In the genomic region with DNA sequence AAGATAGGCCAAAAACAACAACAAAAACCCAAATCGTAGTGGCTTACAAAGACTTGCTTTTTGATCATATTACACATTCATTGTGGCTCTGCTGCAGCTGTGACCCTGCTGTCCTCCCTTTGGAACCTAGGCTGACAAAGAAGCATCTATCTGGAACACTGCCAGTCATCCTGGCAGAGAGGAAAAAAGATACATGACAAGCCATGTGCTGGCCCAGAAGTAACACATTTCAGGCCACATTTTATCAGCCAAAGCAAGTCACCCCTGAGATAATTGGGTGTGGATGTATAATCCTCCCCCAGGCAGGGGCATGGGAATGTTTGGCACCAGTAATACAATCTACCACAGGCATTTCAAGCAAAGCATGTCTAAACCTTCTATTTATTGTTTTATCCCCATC, we compare ENCODE assay signal across 17 cellular contexts. TPM values are rescaled to one million over a fixed set of nuclear protein-coding genes. Genes with fewer than 3 reads are reported as not detected.
DNase-seq lines count a peak whose midpoint lies in the region; ATAC-seq and TF ChIP-seq lines count a peak whose summit lies in the region.
"Had no signal": no experiment of that assay in that cellular context is flagged by ENCODE, and none has a peak within 500 bp of the region (broad histone marks: within the 10 kb centered on the region; RNA-seq: fewer than 3 reads in every experiment).

No MANE protein-coding gene starts in this region.

- H2AFZ ChIP-seq in SK-N-SH (ENCODE audit: low read depth) = no peak overlapping the region

- intact Hi-C loops in dorsolateral prefrontal cortex (cut with DNase I) (loop anchor here in 1 of 2 donors (5.0 kb wide), 1 partner anchor 37 kb away; the partner anchor contains the start of gene AGO1), posterior vena cava (cut with DNase I) (no loop called here)

- DNase-seq in SK-N-SH (peak; percentile 39), dorsolateral prefrontal cortex (peak in 3 of 10 donors; percentile 9 to 60 (median 33)), medulla oblongata (ENCODE audit: extremely low spot score) (peak; percentile 64), posterior vena cava (ENCODE audit: low spot score) (no peak)
- DNase-seq in effector CD8-positive, alpha-beta T cell (lab: John Stamatoyannopoulos, UW) = no peak
- DNase-seq: activated CD4-positive, CD25-positive, alpha-beta regulatory T cell treated with anti-CD3 and anti-CD28 coated beads, Interleukin-2, amount 50 U/mL, for 72 hours; activated effector memory CD4-positive, alpha-beta T cell treated with anti-CD3 and anti-CD28 coated beads, Interleukin-2, amount 50 U/mL, for 16 hours; CD4-positive, alpha-beta memory T cell; DMS79 treated with DMSO at 0.1 percent for 48 hours; Kasumi-1; naive thymus-derived CD8-positive, alpha-beta T cell; NCI-H187 treated with DMSO at 0.1 percent for 48 hours; NCI-H774; tibial artery had no signal

- no peaks in the 10 kb centered on the region for H3K9me2 ChIP-seq in SK-N-SH

- WGBS in SK-N-SH (ENCODE audit: low lambda C conversion rate) = 19% methylated on average over 1 of the region's 1 CpG

- H3K4me3 ChIP-seq in SK-N-SH (ENCODE audit: low read depth in 2 of 2, low read length in 1 of 2) = no peak overlapping the region
- peak overlapping the region in 3 of 59 donors; percentile 12 to 24 (median 13) for H3K4me3 ChIP-seq in dorsolateral prefrontal cortex
- H3K4me3 ChIP-seq: tibial artery had no signal

- H3K27ac ChIP-seq in SK-N-SH (ENCODE audit: low read depth in 2 of 2, low read length in 1 of 2) (peak overlapping the region in 1 of 2 experiments; percentile 64; a peak in 2 of 4 replicates), dorsolateral prefrontal cortex (peak overlapping the region in 58 of 59 donors; percentile 47 to 95 (median 86))
- H3K27ac ChIP-seq: tibial artery had no signal

- POLR2A ChIA-PET in SK-N-SH (lab: Yijun Ruan, JAX) = no interaction called here

- H3F3A ChIP-seq in SK-N-SH (replicated peaks; ENCODE audit: insufficient read depth) = no peaks in the 10 kb centered on the region

- H3K27me3 ChIP-seq in SK-N-SH (ENCODE audit: insufficient read depth) (no peaks in the 10 kb centered on the region), dorsolateral prefrontal cortex (no peaks in the 10 kb centered on the region)
- H3K27me3 ChIP-seq: tibial artery had no signal

- TF ChIP-seq EP300 in SK-N-SH (IDR thresholded peaks at IDR 0.05; ENCODE audit: borderline replicate concordance in 1 of 2, low read depth in 1 of 2, low read length in 1 of 2) = no peak

- H3K4me1 ChIP-seq in SK-N-SH (ENCODE audit: control insufficient read depth in 1 of 2, insufficient read depth in 2 of 2, low read depth in 1 of 2, low read length in 1 of 2) = peaks cover 0 to 6% of the 10 kb centered on the region in 2 experiments; a peak in 2 of 4 replicates

- no peak overlapping the region for H3K4me2 ChIP-seq in SK-N-SH

- CTCF ChIA-PET in SK-N-SH (lab: Yijun Ruan, JAX) = interaction anchor here (1.5 kb wide), 1 partner anchor 37 kb away, joined by 5 read pairs; the partner anchor contains the start of gene AGO1

- H3K9ac ChIP-seq in SK-N-SH = no peak overlapping the region

- no peaks in the 10 kb centered on the region for H3K9me3 ChIP-seq in SK-N-SH
- H3K9me3 ChIP-seq: tibial artery had no signal

- H3K79me2 ChIP-seq in SK-N-SH (ENCODE audit: insufficient read depth) = no peaks in the 10 kb centered on the region

- TF ChIP-seq CTCF in SK-N-SH (IDR thresholded peaks at IDR 0.05) (no peak), dorsolateral prefrontal cortex (IDR thresholded peaks at IDR 0.05 in 54 of 56, conservative IDR thresholded peaks at IDR 0.05 in 2 of 56; ENCODE audit: low read depth in 1 of 56, partially characterized antibody in 56 of 56) (peak in 1 of 56 donors; percentile 13)

- H4K20me1 ChIP-seq in SK-N-SH (ENCODE audit: insufficient read depth) = no peaks in the 10 kb centered on the region

- peaks cover 23 to 52% of the 10 kb centered on the region in 2 experiments for H3K36me3 ChIP-seq in SK-N-SH (replicated peaks in 1 of 2; ENCODE audit: control insufficient read depth in 1 of 2, insufficient read depth in 2 of 2, low read length in 1 of 2)

- no peak for TF ChIP-seq RAD21 in SK-N-SH (IDR thresholded peaks at IDR 0.05; ENCODE audit: low read length)

- ATAC-seq in SK-N-SH treated with all-trans-retinoic acid at 6 μM for 48 hours = no peak
- ATAC-seq in GM18868 (IDR thresholded peaks at IDR 0.05; ENCODE audit: unreplicated experiment) = no peak
- no peak for ATAC-seq in HG02840 (IDR thresholded peaks at IDR 0.05; ENCODE audit: low FRiP score, unreplicated experiment)
- ATAC-seq: naive thymus-derived CD8-positive, alpha-beta T cell had no signal

TF ChIP-seq in SK-N-SH, 30 proteins besides CTCF, POLR2A, EP300 and RAD21 (continues in another document):
- peak; percentile 90 for TF ChIP-seq RCOR1 (IDR thresholded peaks at IDR 0.05; ENCODE audit: low read length)
- no peak for TF ChIP-seq SIN3A (IDR thresholded peaks at IDR 0.05; ENCODE audit: borderline replicate concordance, low read depth, low read length)
- TF ChIP-seq, protein P1, sequence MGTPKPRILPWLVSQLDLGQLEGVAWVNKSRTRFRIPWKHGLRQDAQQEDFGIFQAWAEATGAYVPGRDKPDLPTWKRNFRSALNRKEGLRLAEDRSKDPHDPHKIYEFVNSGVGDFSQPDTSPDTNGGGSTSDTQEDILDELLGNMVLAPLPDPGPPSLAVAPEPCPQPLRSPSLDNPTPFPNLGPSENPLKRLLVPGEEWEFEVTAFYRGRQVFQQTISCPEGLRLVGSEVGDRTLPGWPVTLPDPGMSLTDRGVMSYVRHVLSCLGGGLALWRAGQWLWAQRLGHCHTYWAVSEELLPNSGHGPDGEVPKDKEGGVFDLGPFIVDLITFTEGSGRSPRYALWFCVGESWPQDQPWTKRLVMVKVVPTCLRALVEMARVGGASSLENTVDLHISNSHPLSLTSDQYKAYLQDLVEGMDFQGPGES (IDR thresholded peaks at IDR 0.05; ENCODE audit: low read depth, low read length) = no peak
- TF ChIP-seq FOXM1 (IDR thresholded peaks at IDR 0.05; ENCODE audit: low read depth) = no peak

TF ChIP-seq in SK-N-SH treated with all-trans-retinoic acid at 6 μM for 48 hours, 23 proteins besides CTCF, POLR2A, EP300 and RAD21 (continues in another document):
- TF ChIP-seq BACH2 (CRISPR knock-in tag; IDR thresholded peaks at IDR 0.05; ENCODE audit: borderline replicate concordance) (no peak), CSRNP3 (CRISPR knock-in tag; IDR thresholded peaks at IDR 0.05) (no peak), TOX (CRISPR knock-in tag; IDR thresholded peaks at IDR 0.05; ENCODE audit: borderline replicate concordance) (no peak), ZNF70 (CRISPR knock-in tag; IDR thresholded peaks at IDR 0.05) (no peak), OSR1 (CRISPR knock-in tag; IDR thresholded peaks at IDR 0.05) (no peak), CSDC2 (CRISPR knock-in tag; IDR thresholded peaks at IDR 0.05) (no peak), ZFP3 (CRISPR knock-in tag; IDR thresholded peaks at IDR 0.05) (no peak), ZC3H10 (CRISPR knock-in tag; IDR thresholded peaks at IDR 0.05) (no peak), GLIS3 (CRISPR knock-in tag; IDR thresholded peaks at IDR 0.05) (no peak), ARNTL (CRISPR knock-in tag; IDR thresholded peaks at IDR 0.05; ENCODE audit: borderline replicate concordance, low read depth) (no peak), ZNF565 (CRISPR knock-in tag; conservative IDR thresholded peaks at IDR 0.05; ENCODE audit: low read depth) (no peak), TCF4 (CRISPR knock-in tag; IDR thresholded peaks at IDR 0.05; ENCODE audit: borderline replicate concordance) (no peak)
- TF ChIP-seq, protein P2, sequence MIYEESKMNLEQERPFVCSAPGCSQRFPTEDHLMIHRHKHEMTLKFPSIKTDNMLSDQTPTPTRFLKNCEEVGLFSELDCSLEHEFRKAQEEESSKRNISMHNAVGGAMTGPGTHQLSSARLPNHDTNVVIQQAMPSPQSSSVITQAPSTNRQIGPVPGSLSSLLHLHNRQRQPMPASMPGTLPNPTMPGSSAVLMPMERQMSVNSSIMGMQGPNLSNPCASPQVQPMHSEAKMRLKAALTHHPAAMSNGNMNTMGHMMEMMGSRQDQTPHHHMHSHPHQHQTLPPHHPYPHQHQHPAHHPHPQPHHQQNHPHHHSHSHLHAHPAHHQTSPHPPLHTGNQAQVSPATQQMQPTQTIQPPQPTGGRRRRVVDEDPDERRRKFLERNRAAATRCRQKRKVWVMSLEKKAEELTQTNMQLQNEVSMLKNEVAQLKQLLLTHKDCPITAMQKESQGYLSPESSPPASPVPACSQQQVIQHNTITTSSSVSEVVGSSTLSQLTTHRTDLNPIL (CRISPR knock-in tag; IDR thresholded peaks at IDR 0.05; ENCODE audit: low read depth) = no peak

RNA-seq across cellular contexts. Expression of gene AGO1, which starts 37.2 kb away (rescaled TPM):
- 7.8 and 9.5 TPM in 2 replicates for polyA plus RNA-seq in SK-N-SH (2012; rRNA removed)
- 4.7 and 7.4 TPM in 2 replicates for polyA plus RNA-seq in SK-N-SH (2012; cell fraction: cytosol; rRNA removed)
- 12.0 and 12.5 TPM in 2 replicates for polyA plus RNA-seq in SK-N-SH (2012; cell fraction: nucleus; rRNA removed)
- total RNA-seq in dorsolateral prefrontal cortex (10 to 100 TPM; 37.9 to 56.3 (median 44.8) TPM), posterior vena cava (10 to 100 TPM; 25.3 to 27.9 TPM)

RNA-seq across cellular contexts. Expression of gene AGO4, which starts 38.0 kb away (rescaled TPM):
- polyA plus RNA-seq in SK-N-SH (2012; rRNA removed) = 4.8 and 6.6 TPM in 2 replicates
- 4.3 and 5.1 TPM in 2 replicates for polyA plus RNA-seq in SK-N-SH (2012; cell fraction: cytosol; rRNA removed)
- 12.5 and 18.8 TPM in 2 replicates for polyA plus RNA-seq in SK-N-SH (2012; cell fraction: nucleus; rRNA removed)
- total RNA-seq in dorsolateral prefrontal cortex = 10 to 100 TPM; 11.9 to 30.3 (median 19.3) TPM
- total RNA-seq in posterior vena cava = 10 to 100 TPM; 16.0 to 22.0 TPM

Comparison
In these comparisons a context has a peak if more than half of its experiments do, and no peak if none do; other contexts are left out.
1. DNase-seq: peak in SK-N-SH (single experiment) and medulla oblongata (single experiment); none in posterior vena cava (single experiment) and effector CD8-positive, alpha-beta T cell (single experiment).